Comparison of ENCODE assay signal across 8 cellular contexts in the genomic region with DNA sequence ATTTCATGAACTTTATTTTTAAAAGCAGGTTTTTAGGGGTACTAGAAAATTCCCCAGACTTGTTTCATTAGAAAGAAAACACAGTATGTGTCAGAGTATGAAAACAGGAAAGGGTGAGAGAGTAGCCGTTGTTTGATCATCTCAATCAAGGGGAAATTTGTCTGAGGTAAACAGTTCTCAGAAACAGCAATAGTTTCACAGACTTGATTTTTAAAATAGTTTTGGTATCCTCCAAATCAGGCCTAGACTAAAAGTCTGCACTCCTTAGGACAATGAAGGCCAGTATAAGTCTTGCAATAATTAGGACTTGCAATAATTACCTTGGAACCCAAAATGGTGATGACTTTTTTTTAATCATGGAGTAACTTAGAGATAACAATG.
A peak's percentile ranks its signal among the peaks of the same experiment; 100 is the strongest.
DNase-seq lines count a peak whose midpoint lies in the region; ATAC-seq lines count a peak whose summit lies in the region.

No MANE protein-coding gene starts in this region.

- H3K27me3 Mint-ChIP-seq in activated CD4-positive, alpha-beta memory T cell treated with anti-CD3 and anti-CD28 coated beads, Interleukin-2, amount 10 ng/mL, durations not matched to agents 7 days and 5 days, result no peaks in the 10 kb centered on the region

- CTCF ChIA-PET in activated CD4-positive, alpha-beta memory T cell treated with anti-CD3 and anti-CD28 coated beads, Interleukin-2, amount 10 ng/mL, durations not matched to agents 7 days and 5 days (lab: Charles Lee), result interaction anchor here (1.3 to 3.7 kb wide), 5 partner anchors 13 to 176 kb away, joined by 3 to 18 read pairs (median 8); partner anchors contain the start of gene TAB2

- H3K27ac Mint-ChIP-seq in activated CD4-positive, alpha-beta memory T cell treated with anti-CD3 and anti-CD28 coated beads, Interleukin-2, amount 10 ng/mL, durations not matched to agents 7 days and 5 days, result peak overlapping the region; percentile 96
- H3K27ac Mint-ChIP-seq in stimulated activated effector memory CD8-positive, alpha-beta T cell treated with anti-CD3 and anti-CD28 coated beads, Interleukin-12 subunit alpha, Interleukin-12 subunit beta, amount 100 ng/mL, for 72 hours, result peak overlapping the region; percentile 95

- DNase-seq in activated CD4-positive, CD25-positive, alpha-beta regulatory T cell treated with anti-CD3 and anti-CD28 coated beads, Interleukin-2, amount 50 U/mL, for 72 hours, result no peak
- DNase-seq in activated CD4-positive, alpha-beta memory T cell treated with anti-CD3 and anti-CD28 coated beads, Interleukin-2, amount 10 ng/mL, durations not matched to agents 7 days and 5 days, result no peak
- no peak for DNase-seq in stimulated activated effector memory CD8-positive, alpha-beta T cell treated with anti-CD3 and anti-CD28 coated beads, Interleukin-12 subunit alpha, Interleukin-12 subunit beta, amount 100 ng/mL, for 72 hours (ENCODE audit: low spot score in 2 of 2)
- DNase-seq in Right ventricle myocardium superior (no peak), SK-N-DZ (ENCODE audit: low spot score) (no peak), NCI-H1694 treated with DMSO at 0.1 percent for 48 hours (lab: John Stamatoyannopoulos, UW) (no peak)

- peaks cover 58% of the 10 kb centered on the region for H3K36me3 Mint-ChIP-seq in activated CD4-positive, alpha-beta memory T cell treated with anti-CD3 and anti-CD28 coated beads, Interleukin-2, amount 10 ng/mL, durations not matched to agents 7 days and 5 days (ENCODE audit: low read depth)
- H3K36me3 Mint-ChIP-seq in stimulated activated effector memory CD8-positive, alpha-beta T cell treated with anti-CD3 and anti-CD28 coated beads, Interleukin-12 subunit alpha, Interleukin-12 subunit beta, amount 100 ng/mL, for 72 hours, result peaks cover 43% of the 10 kb centered on the region

- peak; percentile 80 for ATAC-seq in activated CD4-positive, CD25-positive, alpha-beta regulatory T cell treated with anti-CD3 and anti-CD28 coated beads, Interleukin-2, amount 50 U/mL, for 24 hours
- ATAC-seq in HG02798 (IDR thresholded peaks at IDR 0.05; ENCODE audit: poor library complexity, unreplicated experiment) (peak; percentile 44), Right ventricle myocardium superior (ENCODE audit: poor library complexity) (no peak)
- peak; percentile 85 for ATAC-seq in stimulated activated effector memory CD8-positive, alpha-beta T cell treated with anti-CD3 and anti-CD28 coated beads, Interleukin-12 subunit alpha, Interleukin-12 subunit beta, amount 100 ng/mL, for 72 hours

- peaks cover 13% of the 10 kb centered on the region for H3K9me3 Mint-ChIP-seq in activated CD4-positive, alpha-beta memory T cell treated with anti-CD3 and anti-CD28 coated beads, Interleukin-2, amount 10 ng/mL, durations not matched to agents 7 days and 5 days
- peaks cover 3% of the 10 kb centered on the region for H3K9me3 Mint-ChIP-seq in stimulated activated effector memory CD8-positive, alpha-beta T cell treated with anti-CD3 and anti-CD28 coated beads, Interleukin-12 subunit alpha, Interleukin-12 subunit beta, amount 100 ng/mL, for 72 hours

- POLR2A ChIA-PET in activated CD4-positive, alpha-beta memory T cell treated with anti-CD3 and anti-CD28 coated beads, Interleukin-2, amount 10 ng/mL, durations not matched to agents 7 days and 5 days (lab: Charles Lee), result interaction anchor here (0.7 to 5.0 kb wide), 20 partner anchors 7 to 368 kb away, joined by 3 to 118 read pairs (median 6); partner anchors contain the start of gene TAB2

- H3K4me3 Mint-ChIP-seq in activated CD4-positive, alpha-beta memory T cell treated with anti-CD3 and anti-CD28 coated beads, Interleukin-2, amount 10 ng/mL, durations not matched to agents 7 days and 5 days, result peak overlapping the region; percentile 77
- peak overlapping the region; percentile 72 for H3K4me3 Mint-ChIP-seq in stimulated activated effector memory CD8-positive, alpha-beta T cell treated with anti-CD3 and anti-CD28 coated beads, Interleukin-12 subunit alpha, Interleukin-12 subunit beta, amount 100 ng/mL, for 72 hours

- intact Hi-C loops in Right ventricle myocardium superior (cut with DNase I), result no loop called here

- peaks cover 68% of the 10 kb centered on the region for H3K4me1 Mint-ChIP-seq in activated CD4-positive, alpha-beta memory T cell treated with anti-CD3 and anti-CD28 coated beads, Interleukin-2, amount 10 ng/mL, durations not matched to agents 7 days and 5 days
- peaks cover 45% of the 10 kb centered on the region for H3K4me1 Mint-ChIP-seq in stimulated activated effector memory CD8-positive, alpha-beta T cell treated with anti-CD3 and anti-CD28 coated beads, Interleukin-12 subunit alpha, Interleukin-12 subunit beta, amount 100 ng/mL, for 72 hours
